In the genomic region with DNA sequence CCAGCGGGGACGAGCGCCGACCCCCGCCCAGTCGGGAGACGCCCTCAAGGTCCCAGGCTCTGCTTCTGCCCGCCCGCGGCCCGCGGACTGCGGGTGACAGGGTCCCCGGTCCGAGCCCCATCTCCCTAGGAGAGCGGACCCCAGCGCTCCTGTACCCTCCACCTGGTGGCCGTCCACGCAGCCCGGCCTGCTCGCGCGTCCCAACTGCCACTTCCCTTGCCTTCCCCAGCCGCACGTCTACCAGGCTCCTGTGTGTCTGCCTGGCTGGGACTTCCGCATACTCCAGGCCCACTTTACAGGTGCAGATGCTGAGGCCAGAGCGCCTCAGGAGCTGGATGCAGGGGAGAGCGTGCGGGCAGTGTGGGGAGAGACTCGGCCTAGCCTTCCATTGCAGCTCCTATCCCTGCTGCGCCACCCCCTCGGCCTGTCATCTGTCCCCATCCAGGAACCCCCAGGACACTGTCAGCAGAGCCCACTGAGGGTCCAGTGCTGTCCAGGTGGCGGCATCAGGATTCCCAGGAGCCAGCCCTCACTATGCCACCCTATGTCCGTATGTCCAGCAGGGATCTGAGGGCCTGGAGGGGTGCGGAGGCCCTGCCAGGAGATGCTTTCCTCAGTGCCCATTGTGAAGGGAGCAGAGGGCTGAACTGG, we compare ENCODE assay signal across 8 cellular contexts. TPM values are rescaled to one million over a fixed set of nuclear protein-coding genes. Genes with fewer than 3 reads are reported as not detected.
DNase-seq lines count a peak whose midpoint lies in the region; ATAC-seq and TF ChIP-seq lines count a peak whose summit lies in the region.

No MANE protein-coding gene starts in this region.

- H3K4me3 ChIP-seq in DOHH2 (ENCODE audit: low read length) (peak overlapping the region; percentile 66), dorsolateral prefrontal cortex (peak overlapping the region; percentile 38 to 89 (median 71)), muscle layer of colon (ENCODE audit: low read depth in 1 of 2, low read length in 2 of 2) (peak overlapping the region; percentile 61 to 66)

- no peaks in the 10 kb centered on the region for H3K36me3 Mint-ChIP-seq in IgD-negative memory B cell

- peak overlapping the region; percentile 81 to 93 (median 90) for H3K4me3 Mint-ChIP-seq in IgD-negative memory B cell

- no peaks in the 10 kb centered on the region for H3K9me3 ChIP-seq in DOHH2 (ENCODE audit: control insufficient read depth, insufficient read depth, low read length)
- H3K9me3 ChIP-seq in muscle layer of colon (ENCODE audit: low read length): no peaks in the 10 kb centered on the region

- H3F3A ChIP-seq in DOHH2 (ENCODE audit: control insufficient read depth, insufficient read depth): no peaks in the 10 kb centered on the region

- ATAC-seq in GM21515 (IDR thresholded peaks at IDR 0.05; ENCODE audit: unreplicated experiment): no peak

- H3K27ac ChIP-seq in DOHH2 (ENCODE audit: low read depth, low read length) (no peak overlapping the region), dorsolateral prefrontal cortex (peak overlapping the region in 52 of 59 donors; percentile 16 to 96 (median 72)), muscle layer of colon (ENCODE audit: low read depth, low read length) (peak overlapping the region; percentile 48)

- TF ChIP-seq CTCF in DOHH2 (IDR thresholded peaks at IDR 0.05; ENCODE audit: low read depth, low read length, poor library complexity, severe bottlenecking) (no peak), dorsolateral prefrontal cortex (IDR thresholded peaks at IDR 0.05 in 54 of 56, conservative IDR thresholded peaks at IDR 0.05 in 2 of 56; ENCODE audit: low read depth in 1 of 56, partially characterized antibody in 56 of 56) (peak in 1 of 56 donors; percentile 7)

- peaks cover 2% of the 10 kb centered on the region for H3K27me3 Mint-ChIP-seq in IgD-negative memory B cell

- H3K9ac ChIP-seq in muscle layer of colon (ENCODE audit: low read length): peak overlapping the region; percentile 39

- no peaks in the 10 kb centered on the region for H3K79me2 ChIP-seq in DOHH2 (ENCODE audit: control insufficient read depth, low read length)

- DNase-seq in dorsolateral prefrontal cortex: peak in 1 of 10 donors; percentile 33
- DNase-seq in dedifferentiated amniotic fluid mesenchymal stem cell (ENCODE audit: extremely low spot score): no peak
- no peak for DNase-seq in NCI-H1436 (lab: John Stamatoyannopoulos, UW)
- no peak for DNase-seq in NCI-H2107 (lab: John Stamatoyannopoulos, UW)

- peak overlapping the region; percentile 89 for H3K4me2 ChIP-seq in DOHH2 (ENCODE audit: low read length)

- H3K9me3 Mint-ChIP-seq in IgD-negative memory B cell: no peaks in the 10 kb centered on the region

- peaks cover 17% of the 10 kb centered on the region for H3K27me3 ChIP-seq in DOHH2 (ENCODE audit: control insufficient read depth, low read length)
- H3K27me3 ChIP-seq in dorsolateral prefrontal cortex: no peaks in the 10 kb centered on the region
- no peaks in the 10 kb centered on the region for H3K27me3 ChIP-seq in muscle layer of colon (ENCODE audit: control insufficient read depth in 1 of 2, insufficient read depth in 2 of 2, low read length in 2 of 2)

- no peaks in the 10 kb centered on the region for H3K9me2 ChIP-seq in DOHH2 (replicated peaks; ENCODE audit: control insufficient read depth, low read length)

- H4K20me1 ChIP-seq in DOHH2 (ENCODE audit: control insufficient read depth, insufficient read depth, low read depth, low read length): no peaks in the 10 kb centered on the region

- H3K36me3 ChIP-seq in DOHH2 (ENCODE audit: control insufficient read depth, low read length) (no peaks in the 10 kb centered on the region), muscle layer of colon (ENCODE audit: insufficient read depth, low read length) (no peaks in the 10 kb centered on the region)

- intact Hi-C loops in dorsolateral prefrontal cortex (cut with DNase I): loop anchor here (1.0 to 10.0 kb wide), 5 partner anchors 79 to 553 kb away; a partner anchor contains a TSS

- peaks cover 3 to 4% (median 3%) of the 10 kb centered on the region in 3 donors for H3K4me1 Mint-ChIP-seq in IgD-negative memory B cell

- H3K27ac Mint-ChIP-seq in IgD-negative memory B cell: peak overlapping the region in 2 of 3 donors; percentile 27 to 42

- peaks cover 9% of the 10 kb centered on the region for H3K4me1 ChIP-seq in DOHH2 (ENCODE audit: control insufficient read depth, low read length)
- peaks cover 3% of the 10 kb centered on the region for H3K4me1 ChIP-seq in muscle layer of colon (ENCODE audit: insufficient read depth, low read length)

RNA-seq across cellular contexts. Expression of a gene that starts 8.0 kb away (rescaled TPM):
- 0.93 TPM for polyA plus RNA-seq in IgD-negative memory B cell
- 100 to 1,000 TPM in 1 of 120 experiments, 10 to 100 TPM in 119; 20.1 to 115 (median 36.3) TPM for total RNA-seq in dorsolateral prefrontal cortex
